Comparison of ENCODE assay signal across 1 cellular context in the genomic region with DNA sequence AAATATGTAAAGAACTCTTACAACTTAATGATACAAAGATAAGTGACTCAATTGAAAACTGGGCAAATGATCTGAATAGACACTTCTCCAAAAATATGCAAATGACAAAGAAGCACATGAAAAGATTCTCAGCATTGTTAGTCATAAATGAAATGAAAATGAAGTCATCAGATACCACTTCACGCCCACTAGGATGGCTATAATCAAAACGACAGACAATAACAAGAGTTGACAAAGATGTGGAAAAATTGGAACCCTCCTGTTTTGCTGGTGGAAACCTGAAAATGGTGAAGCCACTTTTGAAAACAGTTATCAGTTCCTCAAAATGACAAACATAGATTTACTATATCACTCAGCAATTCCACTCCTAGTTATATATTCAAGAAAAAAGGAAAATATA.
TF ChIP-seq lines count a peak whose summit lies in the region.

No MANE protein-coding gene starts in this region.

TF ChIP-seq in GM12878, 131 proteins besides CTCF, POLR2A, EP300 and RAD21 (continued from another document and continues in another):
- TF ChIP-seq ZNF207 (IDR thresholded peaks at IDR 0.05; ENCODE audit: borderline replicate concordance): no peak
- TF ChIP-seq FOS (IDR thresholded peaks at IDR 0.05; ENCODE audit: borderline replicate concordance, extremely low read depth, insufficient read length): no peak
- TF ChIP-seq, protein P1, sequence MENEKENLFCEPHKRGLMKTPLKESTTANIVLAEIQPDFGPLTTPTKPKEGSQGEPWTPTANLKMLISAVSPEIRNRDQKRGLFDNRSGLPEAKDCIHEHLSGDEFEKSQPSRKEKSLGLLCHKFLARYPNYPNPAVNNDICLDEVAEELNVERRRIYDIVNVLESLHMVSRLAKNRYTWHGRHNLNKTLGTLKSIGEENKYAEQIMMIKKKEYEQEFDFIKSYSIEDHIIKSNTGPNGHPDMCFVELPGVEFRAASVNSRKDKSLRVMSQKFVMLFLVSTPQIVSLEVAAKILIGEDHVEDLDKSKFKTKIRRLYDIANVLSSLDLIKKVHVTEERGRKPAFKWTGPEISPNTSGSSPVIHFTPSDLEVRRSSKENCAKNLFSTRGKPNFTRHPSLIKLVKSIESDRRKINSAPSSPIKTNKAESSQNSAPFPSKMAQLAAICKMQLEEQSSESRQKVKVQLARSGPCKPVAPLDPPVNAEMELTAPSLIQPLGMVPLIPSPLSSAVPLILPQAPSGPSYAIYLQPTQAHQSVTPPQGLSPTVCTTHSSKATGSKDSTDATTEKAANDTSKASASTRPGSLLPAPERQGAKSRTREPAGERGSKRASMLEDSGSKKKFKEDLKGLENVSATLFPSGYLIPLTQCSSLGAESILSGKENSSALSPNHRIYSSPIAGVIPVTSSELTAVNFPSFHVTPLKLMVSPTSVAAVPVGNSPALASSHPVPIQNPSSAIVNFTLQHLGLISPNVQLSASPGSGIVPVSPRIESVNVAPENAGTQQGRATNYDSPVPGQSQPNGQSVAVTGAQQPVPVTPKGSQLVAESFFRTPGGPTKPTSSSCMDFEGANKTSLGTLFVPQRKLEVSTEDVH (IDR thresholded peaks at IDR 0.05; ENCODE audit: low read depth, partially characterized antibody): no peak
- TF ChIP-seq, protein P2, sequence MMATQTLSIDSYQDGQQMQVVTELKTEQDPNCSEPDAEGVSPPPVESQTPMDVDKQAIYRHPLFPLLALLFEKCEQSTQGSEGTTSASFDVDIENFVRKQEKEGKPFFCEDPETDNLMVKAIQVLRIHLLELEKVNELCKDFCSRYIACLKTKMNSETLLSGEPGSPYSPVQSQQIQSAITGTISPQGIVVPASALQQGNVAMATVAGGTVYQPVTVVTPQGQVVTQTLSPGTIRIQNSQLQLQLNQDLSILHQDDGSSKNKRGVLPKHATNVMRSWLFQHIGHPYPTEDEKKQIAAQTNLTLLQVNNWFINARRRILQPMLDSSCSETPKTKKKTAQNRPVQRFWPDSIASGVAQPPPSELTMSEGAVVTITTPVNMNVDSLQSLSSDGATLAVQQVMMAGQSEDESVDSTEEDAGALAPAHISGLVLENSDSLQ (IDR thresholded peaks at IDR 0.05): no peak
- TF ChIP-seq SMAD5 (IDR thresholded peaks at IDR 0.05; ENCODE audit: low read depth): no peak
- no peak for TF ChIP-seq NR2C1 (IDR thresholded peaks at IDR 0.05)
- no peak for TF ChIP-seq ZBTB40 (IDR thresholded peaks at IDR 0.05; ENCODE audit: borderline replicate concordance)
- TF ChIP-seq ZBTB4 (CRISPR knock-in tag; IDR thresholded peaks at IDR 0.05): no peak
- TF ChIP-seq JUND (IDR thresholded peaks at IDR 0.05; ENCODE audit: low read depth, low read length): no peak
- no peak for TF ChIP-seq HDAC6 (IDR thresholded peaks at IDR 0.05; ENCODE audit: unreplicated experiment)
- TF ChIP-seq SIX5 (IDR thresholded peaks at IDR 0.05; ENCODE audit: low read depth, low read length, severe bottlenecking): no peak
- TF ChIP-seq NR2C2 (IDR thresholded peaks at IDR 0.05; ENCODE audit: borderline replicate concordance, control insufficient read depth, insufficient read length, low read depth): no peak
- TF ChIP-seq, protein P3, sequence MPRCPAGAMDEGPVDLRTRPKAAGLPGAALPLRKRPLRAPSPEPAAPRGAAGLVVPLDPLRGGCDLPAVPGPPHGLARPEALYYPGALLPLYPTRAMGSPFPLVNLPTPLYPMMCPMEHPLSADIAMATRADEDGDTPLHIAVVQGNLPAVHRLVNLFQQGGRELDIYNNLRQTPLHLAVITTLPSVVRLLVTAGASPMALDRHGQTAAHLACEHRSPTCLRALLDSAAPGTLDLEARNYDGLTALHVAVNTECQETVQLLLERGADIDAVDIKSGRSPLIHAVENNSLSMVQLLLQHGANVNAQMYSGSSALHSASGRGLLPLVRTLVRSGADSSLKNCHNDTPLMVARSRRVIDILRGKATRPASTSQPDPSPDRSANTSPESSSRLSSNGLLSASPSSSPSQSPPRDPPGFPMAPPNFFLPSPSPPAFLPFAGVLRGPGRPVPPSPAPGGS (IDR thresholded peaks at IDR 0.05; ENCODE audit: borderline replicate concordance, insufficient read depth, low read depth, low read length, poor library complexity, severe bottlenecking): no peak
- peak; percentile 89 for TF ChIP-seq TCF7 (IDR thresholded peaks at IDR 0.05; ENCODE audit: borderline replicate concordance)
- no peak for TF ChIP-seq ZNF592 (IDR thresholded peaks at IDR 0.05)
- no peak for TF ChIP-seq SRF (IDR thresholded peaks at IDR 0.05; ENCODE audit: low read depth in 2 of 2, low read length in 2 of 2)
- 0 out of 2 replicates have a peak, but pooled peaks have one; percentile 40 for TF ChIP-seq TBL1XR1 (IDR thresholded peaks at IDR 0.05; ENCODE audit: low read depth, low read length)
- TF ChIP-seq, protein P4, sequence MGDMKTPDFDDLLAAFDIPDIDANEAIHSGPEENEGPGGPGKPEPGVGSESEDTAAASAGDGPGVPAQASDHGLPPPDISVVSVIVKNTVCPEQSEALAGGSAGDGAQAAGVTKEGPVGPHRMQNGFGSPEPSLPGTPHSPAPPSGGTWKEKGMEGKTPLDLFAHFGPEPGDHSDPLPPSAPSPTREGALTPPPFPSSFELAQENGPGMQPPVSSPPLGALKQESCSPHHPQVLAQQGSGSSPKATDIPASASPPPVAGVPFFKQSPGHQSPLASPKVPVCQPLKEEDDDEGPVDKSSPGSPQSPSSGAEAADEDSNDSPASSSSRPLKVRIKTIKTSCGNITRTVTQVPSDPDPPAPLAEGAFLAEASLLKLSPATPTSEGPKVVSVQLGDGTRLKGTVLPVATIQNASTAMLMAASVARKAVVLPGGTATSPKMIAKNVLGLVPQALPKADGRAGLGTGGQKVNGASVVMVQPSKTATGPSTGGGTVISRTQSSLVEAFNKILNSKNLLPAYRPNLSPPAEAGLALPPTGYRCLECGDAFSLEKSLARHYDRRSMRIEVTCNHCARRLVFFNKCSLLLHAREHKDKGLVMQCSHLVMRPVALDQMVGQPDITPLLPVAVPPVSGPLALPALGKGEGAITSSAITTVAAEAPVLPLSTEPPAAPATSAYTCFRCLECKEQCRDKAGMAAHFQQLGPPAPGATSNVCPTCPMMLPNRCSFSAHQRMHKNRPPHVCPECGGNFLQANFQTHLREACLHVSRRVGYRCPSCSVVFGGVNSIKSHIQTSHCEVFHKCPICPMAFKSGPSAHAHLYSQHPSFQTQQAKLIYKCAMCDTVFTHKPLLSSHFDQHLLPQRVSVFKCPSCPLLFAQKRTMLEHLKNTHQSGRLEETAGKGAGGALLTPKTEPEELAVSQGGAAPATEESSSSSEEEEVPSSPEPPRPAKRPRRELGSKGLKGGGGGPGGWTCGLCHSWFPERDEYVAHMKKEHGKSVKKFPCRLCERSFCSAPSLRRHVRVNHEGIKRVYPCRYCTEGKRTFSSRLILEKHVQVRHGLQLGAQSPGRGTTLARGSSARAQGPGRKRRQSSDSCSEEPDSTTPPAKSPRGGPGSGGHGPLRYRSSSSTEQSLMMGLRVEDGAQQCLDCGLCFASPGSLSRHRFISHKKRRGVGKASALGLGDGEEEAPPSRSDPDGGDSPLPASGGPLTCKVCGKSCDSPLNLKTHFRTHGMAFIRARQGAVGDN (IDR thresholded peaks at IDR 0.05): no peak
- TF ChIP-seq USF1 (IDR thresholded peaks at IDR 0.05; ENCODE audit: borderline replicate concordance, extremely low read length, insufficient read depth, low read depth, low read length): no peak
- TF ChIP-seq NRF1 (conservative IDR thresholded peaks at IDR 0.05; ENCODE audit: low read depth, low read length): no peak
- no peak for TF ChIP-seq KAT2A (conservative IDR thresholded peaks at IDR 0.05; ENCODE audit: control insufficient read depth, low read depth, low read length)
- no peak for TF ChIP-seq ESRRA (IDR thresholded peaks at IDR 0.05; ENCODE audit: low read length)
- no peak for TF ChIP-seq PAX8 (IDR thresholded peaks at IDR 0.05)
- no peak for TF ChIP-seq ZNF384 (IDR thresholded peaks at IDR 0.05; ENCODE audit: borderline replicate concordance, low read depth, low read length)
- TF ChIP-seq BRCA1 (IDR thresholded peaks at IDR 0.05; ENCODE audit: low read depth, low read length): no peak
- TF ChIP-seq SUPT20H (IDR thresholded peaks at IDR 0.05; ENCODE audit: borderline replicate concordance, control insufficient read depth, low read depth, low read length): no peak
- TF ChIP-seq SMARCA5 (IDR thresholded peaks at IDR 0.05): no peak
- no peak for TF ChIP-seq BHLHE40 (IDR thresholded peaks at IDR 0.05; ENCODE audit: borderline replicate concordance in 1 of 2, low read depth in 2 of 2, low read length in 1 of 2)
- TF ChIP-seq MYC (IDR thresholded peaks at IDR 0.05; ENCODE audit: insufficient read depth, insufficient read length, insufficient replicate concordance, low read length, severe bottlenecking): no peak
- TF ChIP-seq FOXK2 (IDR thresholded peaks at IDR 0.05): no peak
